In the genomic region with DNA sequence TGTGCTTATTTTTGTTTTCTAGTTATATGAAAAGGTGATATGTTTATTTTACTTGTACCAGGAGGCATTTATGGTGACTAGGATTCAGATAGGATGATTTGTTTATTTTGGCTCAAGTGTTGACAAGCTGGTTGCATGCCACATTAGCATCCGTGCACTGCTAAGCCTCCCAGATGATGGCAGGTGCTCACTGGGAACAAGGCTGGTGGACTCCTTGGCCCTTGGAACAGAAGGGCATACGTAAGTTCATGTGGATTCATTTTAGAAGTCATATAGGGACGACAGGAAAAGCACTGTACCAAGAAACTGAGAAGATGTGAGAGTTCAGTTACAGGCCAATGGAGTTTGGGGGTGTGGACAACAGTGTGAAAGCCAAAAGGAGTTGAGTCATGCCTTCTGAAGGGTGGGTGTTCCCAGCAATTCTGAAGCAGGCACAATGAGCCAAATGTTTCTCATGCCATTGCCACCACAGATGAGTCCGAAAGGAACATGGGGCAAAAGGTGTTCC, we compare ENCODE assay signal across 8 cellular contexts.
A peak's percentile ranks its signal among the peaks of the same experiment; 100 is the strongest.
DNase-seq lines count a peak whose midpoint lies in the region; ATAC-seq and TF ChIP-seq lines count a peak whose summit lies in the region.

No MANE protein-coding gene starts in this region.

- peaks cover 22% of the 10 kb centered on the region for H3F3A ChIP-seq in GM23248 (ENCODE audit: insufficient read depth)

- H3K27ac ChIP-seq in AG04450 (ENCODE audit: low read depth, low read length) (no peak overlapping the region), GM23248 (peak overlapping the region; percentile 58), epithelial cell of prostate (peak overlapping the region; percentile 48)

- in situ Hi-C loops in GM23248 (cut with MboI): no loop called here

- H3K4me1 ChIP-seq in GM23248 (ENCODE audit: insufficient read depth): peaks cover 46% of the 10 kb centered on the region
- peaks cover 41% of the 10 kb centered on the region for H3K4me1 ChIP-seq in skeletal muscle satellite cell (ENCODE audit: control insufficient read depth, insufficient read depth, low read length)

- H3K27me3 ChIP-seq in AG04450 (ENCODE audit: control insufficient read depth, insufficient read depth, low read length): no peaks in the 10 kb centered on the region
- no peaks in the 10 kb centered on the region for H3K27me3 ChIP-seq in GM23248 (replicated peaks; ENCODE audit: insufficient read depth)
- no peaks in the 10 kb centered on the region for H3K27me3 ChIP-seq in skeletal muscle satellite cell (ENCODE audit: control insufficient read depth, insufficient read depth, low read length)

- H3K9me3 ChIP-seq in AG04450 (ENCODE audit: control insufficient read depth, insufficient read depth, low read length) (no peaks in the 10 kb centered on the region), GM23248 (ENCODE audit: low read depth) (no peaks in the 10 kb centered on the region), skeletal muscle satellite cell (replicated peaks; ENCODE audit: low read length) (no peaks in the 10 kb centered on the region)

- ATAC-seq in HG02588 (IDR thresholded peaks at IDR 0.05; ENCODE audit: unreplicated experiment): no peak

- H2AFZ ChIP-seq in GM23248: peak overlapping the region; percentile 32; the same call in 1 of the 2 replicates

- no peaks in the 10 kb centered on the region for H3K9me2 ChIP-seq in GM23248 (ENCODE audit: insufficient read depth)

- CTCF ChIA-PET in AG04450 (lab: Charles Lee): no interaction called here

- WGBS in GM23248 (ENCODE audit: low coverage in 1 of 2, low lambda C conversion rate in 2 of 2, missing lambda C conversion rate in 2 of 2), 2 experiments: 7 to 10% methylated on average over 4 of the region's 4 CpGs

- H3K36me3 ChIP-seq in GM23248 (ENCODE audit: low read depth): no peaks in the 10 kb centered on the region
- H3K36me3 ChIP-seq in skeletal muscle satellite cell (ENCODE audit: insufficient read depth, low read length): no peaks in the 10 kb centered on the region

- H3K4me3 ChIP-seq in AG04450 (ENCODE audit: low read depth, low read length): no peak overlapping the region
- H3K4me3 ChIP-seq in GM23248: peak overlapping the region; percentile 50
- peak overlapping the region; percentile 35 for H3K4me3 ChIP-seq in skeletal muscle satellite cell (ENCODE audit: low read length)

- no peaks in the 10 kb centered on the region for H3K79me2 ChIP-seq in GM23248 (ENCODE audit: insufficient read depth)

- H3K9ac ChIP-seq in GM23248 (peak overlapping the region; percentile 16; the same call in 1 of the 2 replicates), skeletal muscle satellite cell (ENCODE audit: low read depth, low read length) (no peak overlapping the region)

- DNase-seq in AG04450 (ENCODE audit: low read depth, low spot score) (peak; percentile 72), GM23248 (peak; percentile 97), NCI-H526 treated with DMSO at 0.1 percent for 48 hours (lab: John Stamatoyannopoulos, UW) (peak; percentile 23), epithelial cell of prostate (ENCODE audit: low read depth, low spot score) (peak; percentile 85), KG1 (lab: John Stamatoyannopoulos, UW) (no peak), posterior vena cava (ENCODE audit: low spot score) (no peak)

- no peaks in the 10 kb centered on the region for H4K20me1 ChIP-seq in GM23248 (ENCODE audit: insufficient read depth)

- intact Hi-C loops in posterior vena cava (cut with DNase I): no loop called here

- TF ChIP-seq CTCF in AG04450 (IDR thresholded peaks at IDR 0.05; ENCODE audit: low read depth, low read length): no peak

- H3K4me2 ChIP-seq in GM23248 (ENCODE audit: unreplicated experiment) (peak overlapping the region; percentile 81), skeletal muscle satellite cell (ENCODE audit: low read length) (peak overlapping the region; percentile 77)

- POLR2A ChIA-PET in AG04450 (lab: Yijun Ruan, JAX): no interaction called here

Comparison
In these comparisons a context has a peak if more than half of its experiments do, and no peak if none do; other contexts are left out.
1. DNase-seq: peak in AG04450 (single experiment), GM23248 (single experiment), NCI-H526 treated with DMSO at 0.1 percent for 48 hours (single experiment) and epithelial cell of prostate (single experiment); none in KG1 (single experiment) and posterior vena cava (single experiment).